In genomic region chr2:119641562-119642258, GRCh38 we compare ENCODE assay signal across 8 cellular contexts. TPM values are rescaled to one million over a fixed set of nuclear protein-coding genes. Genes with fewer than 3 reads are reported as not detected.
DNase-seq lines count a peak whose midpoint lies in the region; ATAC-seq and TF ChIP-seq lines count a peak whose summit lies in the region.

No MANE protein-coding gene starts in this region.

- H3K27me3 ChIP-seq in right atrium auricular region = no peaks in the 10 kb centered on the region

- no peaks in the 10 kb centered on the region for H3K4me1 ChIP-seq in right atrium auricular region

- TF ChIP-seq CTCF in GM13976 (IDR thresholded peaks at IDR 0.05; ENCODE audit: borderline replicate concordance, control extremely low read depth, extremely low read depth, insufficient read depth, missing control alignments) = peak; percentile 98
- TF ChIP-seq CTCF in right atrium auricular region (IDR thresholded peaks at IDR 0.05) = peak; percentile 93 to 94

- intact Hi-C loops in sciatic nerve (cut with DNase I) = no loop called here

- H3K4me3 ChIP-seq in right atrium auricular region = no peak overlapping the region

- DNase-seq in GM13976 (ENCODE audit: low spot score) (peak; percentile 82), NCI-H146 (lab: John Stamatoyannopoulos, UW) (peak; percentile 60), T-helper 22 cell (ENCODE audit: low read depth) (peak; percentile 25), right atrium auricular region (ENCODE audit: low spot score) (peak; percentile 74), sciatic nerve (ENCODE audit: low spot score) (peak; percentile 84), GOT3 (lab: John Stamatoyannopoulos, UW) (no peak)

- H3K27ac ChIP-seq in angular gyrus (ENCODE audit: low read depth, low read length) (peak overlapping the region; percentile 2), right atrium auricular region (no peak overlapping the region)

- in situ Hi-C loops in GM13976 (cut with MboI; ENCODE audit: low sequenced_read_pairs, unreplicated experiment) = no loop called here

- no peaks in the 10 kb centered on the region for H3K9me3 ChIP-seq in right atrium auricular region

- H3K36me3 ChIP-seq in right atrium auricular region = no peaks in the 10 kb centered on the region

- ATAC-seq in HG02759 (IDR thresholded peaks at IDR 0.05; ENCODE audit: unreplicated experiment) = peak; percentile 99
- ATAC-seq in sciatic nerve = peak; percentile 89

RNA-seq across cellular contexts. Expression of gene TMEM177, which starts 37.3 kb away (rescaled TPM):
- total RNA-seq in right atrium auricular region = 1 to 10 TPM; 6.4 to 8.1 TPM
- total RNA-seq in sciatic nerve = 8.2 TPM
